In the genomic region with DNA sequence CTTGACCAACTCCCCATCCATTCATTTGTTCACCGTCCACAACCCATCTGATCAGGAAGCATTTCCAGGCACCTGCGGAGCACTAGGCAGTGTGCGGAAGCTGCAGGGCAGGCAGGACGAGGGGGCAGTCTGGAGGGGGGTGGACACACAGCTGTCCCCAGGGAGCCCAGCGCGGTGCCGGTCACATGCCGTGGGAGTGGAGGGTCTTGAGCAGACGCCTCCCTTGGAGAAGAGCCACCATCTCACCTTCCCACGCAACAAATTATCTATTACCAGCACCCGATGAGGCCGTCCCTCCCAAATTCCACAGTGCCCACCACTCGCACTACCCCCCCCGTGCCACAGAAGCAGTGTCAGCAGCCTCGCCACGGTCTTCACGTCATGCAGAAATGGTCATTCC, we compare ENCODE assay signal across 17 cellular contexts. TPM values are rescaled to one million over a fixed set of nuclear protein-coding genes. Genes with fewer than 3 reads are reported as not detected.
DNase-seq lines count a peak whose midpoint lies in the region; ATAC-seq, FAIRE-seq and TF ChIP-seq lines count a peak whose summit lies in the region.
"Had no signal": no experiment of that assay in that cellular context is flagged by ENCODE, and none has a peak within 500 bp of the region (broad histone marks: within the 10 kb centered on the region; RNA-seq: fewer than 3 reads in every experiment).

No MANE protein-coding gene starts in this region.

- no peak for TF ChIP-seq EP300 in sigmoid colon (IDR thresholded peaks at IDR 0.05)

- intact Hi-C loops in sigmoid colon (cut with DNase I): no loop called here

- 88 to 92% methylated on average over 17 of the region's 17 CpGs for WGBS in sigmoid colon, 2 donors

- TF ChIP-seq POLR2A in GM12892 (IDR thresholded peaks at IDR 0.05; ENCODE audit: low read depth, low read length): no peak
- TF ChIP-seq POLR2A in sigmoid colon (IDR thresholded peaks at IDR 0.05): no peak

- H3K4me1 ChIP-seq in RWPE2 (ENCODE audit: insufficient read depth, poor library complexity, severe bottlenecking) (no peaks in the 10 kb centered on the region), sigmoid colon (no peaks in the 10 kb centered on the region)

- peak; percentile 7 for DNase-seq in GM12892 (ENCODE audit: insufficient read length)
- DNase-seq in RWPE2 (ENCODE audit: low spot score): peak; percentile 56
- peak; percentile 88 for DNase-seq in mesenteric fat pad (ENCODE audit: low spot score)
- DNase-seq in sigmoid colon: peak; percentile 46
- DNase-seq in GF-D8 (lab: John Stamatoyannopoulos, UW): no peak
- no peak for DNase-seq in DMS79 (lab: John Stamatoyannopoulos, UW)
- DNase-seq: ACHN; CD4-positive, CD25-positive, alpha-beta regulatory T cell; MV-4-11; NCI-H1436 treated with DMSO at 0.1 percent for 48 hours; NCI-H446; NCI-H748 treated with DMSO at 0.1 percent for 48 hours; PC-3 had no signal

- H3K27me3 ChIP-seq in RWPE2 (ENCODE audit: insufficient read depth, poor library complexity, severe bottlenecking) (no peaks in the 10 kb centered on the region), sigmoid colon (peaks cover 0 to 9% (median 0%) of the 10 kb centered on the region in 3 donors)

- no peak for FAIRE-seq in GM12892 (lab: Jason Lieb, UNC)
- FAIRE-seq: G401.6, H54 had no signal

- no peaks in the 10 kb centered on the region for H3K9me3 ChIP-seq in RWPE2 (ENCODE audit: severe bottlenecking)
- peaks cover 0 to 3% (median 0%) of the 10 kb centered on the region in 4 donors for H3K9me3 ChIP-seq in sigmoid colon

- H3K36me3 ChIP-seq in RWPE2 (ENCODE audit: low read depth) (no peaks in the 10 kb centered on the region), sigmoid colon (no peaks in the 10 kb centered on the region)

- ATAC-seq in RWPE2 (ENCODE audit: low read depth): no peak
- no peak for ATAC-seq in GM18498 (IDR thresholded peaks at IDR 0.05; ENCODE audit: unreplicated experiment)
- ATAC-seq: PC-3 had no signal

- TF ChIP-seq CTCF in RWPE2 (IDR thresholded peaks at IDR 0.05; ENCODE audit: poor library complexity, severe bottlenecking) (no peak), sigmoid colon (IDR thresholded peaks at IDR 0.05) (no peak)

- H3K4me3 ChIP-seq in RWPE2 (ENCODE audit: severe bottlenecking) (no peak overlapping the region), sigmoid colon (no peak overlapping the region)

- no peak overlapping the region for H3K27ac ChIP-seq in RWPE2 (ENCODE audit: poor library complexity, severe bottlenecking)
- H3K27ac ChIP-seq in sigmoid colon: no peak overlapping the region

RNA-seq across cellular contexts. Expression of gene DLK1, which starts 10.8 kb away (rescaled TPM):
- not detected for polyA plus RNA-seq in GM12892 (2012; ENCODE audit: missing spikeins)
- total RNA-seq in mesenteric fat pad (not detected), sigmoid colon (under 1 TPM in 1 of 4 donors, not detected in 3; 0.36 TPM)
- polyA plus RNA-seq in sigmoid colon: 1 to 10 TPM in 1 of 3 donors, under 1 TPM in 1, not detected in 1; 0.46 to 1.2 TPM
- total RNA-seq: CD4-positive, CD25-positive, alpha-beta regulatory T cell; HT-29; PC-3 had no signal
- polyA plus RNA-seq: CD4-positive, CD25-positive, alpha-beta regulatory T cell had no signal

Comparison
In these comparisons a context has a peak if more than half of its experiments do, and no peak if none do; other contexts are left out.
1. DNase-seq: peak in GM12892 (single experiment), RWPE2 (single experiment), mesenteric fat pad (single experiment) and sigmoid colon (single experiment); none in GF-D8 (single experiment) and DMS79 (single experiment).